ENCODE assay signal across 15 cellular contexts in genomic region chr6:99344289-99344688, GRCh38. TPM values are rescaled to one million over a fixed set of nuclear protein-coding genes. Genes with fewer than 3 reads are reported as not detected.
DNase-seq lines count a peak whose midpoint lies in the region; TF ChIP-seq lines count a peak whose summit lies in the region.
"Had no signal": no experiment of that assay in that cellular context is flagged by ENCODE, and none has a peak within 500 bp of the region (broad histone marks: within the 10 kb centered on the region; RNA-seq: fewer than 3 reads in every experiment).

No MANE protein-coding gene starts in this region.

- H3K4me3 ChIP-seq in AG10803 (ENCODE audit: low read length) (no peak overlapping the region), HFF-Myc (replicated peaks; ENCODE audit: low read depth, low read length) (no peak overlapping the region), BE2C (ENCODE audit: low read depth, low read length) (no peak overlapping the region)
- H3K4me3 ChIP-seq: BLaER1 treated with 17β-estradiol and CSF1 and Interleukin-3, amounts not matched to agents 10 nM and 100 nM; body of pancreas had no signal

- 0 out of 2 replicates have a peak, but pooled peaks cover 4% of the 10 kb centered on the region for H3K4me1 ChIP-seq in BE2C
- H3K4me1 ChIP-seq: BLaER1 treated with 17β-estradiol and CSF1 and Interleukin-3, amounts not matched to agents 10 nM and 100 nM had no signal

- peak; percentile 5 for DNase-seq in AG10803 (ENCODE audit: low read depth)
- DNase-seq in HFF-Myc (ENCODE audit: extremely low read depth, low read depth): peak; percentile 24
- peak; percentile 69 for DNase-seq in astrocyte of the hippocampus (ENCODE audit: low read depth, low spot score)
- DNase-seq in kidney tubule cell (ENCODE audit: low spot score): peak; percentile 84
- no peak for DNase-seq in NCI-H1694 treated with DMSO at 0.1 percent for 48 hours (lab: John Stamatoyannopoulos, UW)
- no peak for DNase-seq in BE2C
- no peak for DNase-seq in central memory CD4-positive, alpha-beta T cell
- DNase-seq in midbrain (lab: John Stamatoyannopoulos, UW): no peak
- DNase-seq: activated CD8-positive, alpha-beta memory T cell treated with anti-CD3 and anti-CD28 coated beads for 24 hours; body of pancreas; MM.1S; NCI-H526 treated with DMSO at 0.1 percent for 48 hours; stimulated activated naive B cell treated with anti-CD40 and anti-IgM and Interleukin-4, amounts not matched to agents 10 μg/mL and 1 μg/mL and 100 μg/mL, for 72 hours; SW 1271 had no signal

- no peak for TF ChIP-seq CTCF in AG10803 (conservative IDR thresholded peaks at IDR 0.05; ENCODE audit: low read length)
- no peak for TF ChIP-seq CTCF in HFF-Myc (IDR thresholded peaks at IDR 0.05; ENCODE audit: low read depth, low read length, missing control alignments)
- no peak for TF ChIP-seq CTCF in BE2C (IDR thresholded peaks at IDR 0.05; ENCODE audit: low read depth, low read length)

- no peaks in the 10 kb centered on the region for H3K9me3 ChIP-seq in BE2C
- H3K9me3 ChIP-seq: body of pancreas had no signal

- H3K27me3 ChIP-seq in BE2C: no peaks in the 10 kb centered on the region
- H3K27me3 ChIP-seq: BLaER1 treated with 17β-estradiol and CSF1 and Interleukin-3, amounts not matched to agents 10 nM and 100 nM; body of pancreas had no signal

- H3K36me3 ChIP-seq in BE2C: no peaks in the 10 kb centered on the region
- H3K36me3 ChIP-seq: BLaER1 treated with 17β-estradiol and CSF1 and Interleukin-3, amounts not matched to agents 10 nM and 100 nM had no signal

RNA-seq across cellular contexts. Expression of gene FAXC, which starts 5.2 kb away (rescaled TPM):
- 5.8 TPM for polyA plus RNA-seq in BE2C (2012; ENCODE audit: insufficient read depth, insufficient read length, low read depth)

RNA-seq across cellular contexts. Expression of gene COQ3, which starts 49.7 kb away (rescaled TPM):
- 6.6 TPM for polyA plus RNA-seq in BE2C (2012; ENCODE audit: insufficient read depth, insufficient read length, low read depth)

Comparison
In these comparisons a context has a peak if more than half of its experiments do, and no peak if none do; other contexts are left out.
1. DNase-seq: peak in AG10803 (single experiment), HFF-Myc (single experiment), astrocyte of the hippocampus (single experiment) and kidney tubule cell (single experiment); none in NCI-H1694 treated with DMSO at 0.1 percent for 48 hours (single experiment), BE2C (single experiment), central memory CD4-positive, alpha-beta T cell (single experiment) and midbrain (single experiment).